In the genomic region with DNA sequence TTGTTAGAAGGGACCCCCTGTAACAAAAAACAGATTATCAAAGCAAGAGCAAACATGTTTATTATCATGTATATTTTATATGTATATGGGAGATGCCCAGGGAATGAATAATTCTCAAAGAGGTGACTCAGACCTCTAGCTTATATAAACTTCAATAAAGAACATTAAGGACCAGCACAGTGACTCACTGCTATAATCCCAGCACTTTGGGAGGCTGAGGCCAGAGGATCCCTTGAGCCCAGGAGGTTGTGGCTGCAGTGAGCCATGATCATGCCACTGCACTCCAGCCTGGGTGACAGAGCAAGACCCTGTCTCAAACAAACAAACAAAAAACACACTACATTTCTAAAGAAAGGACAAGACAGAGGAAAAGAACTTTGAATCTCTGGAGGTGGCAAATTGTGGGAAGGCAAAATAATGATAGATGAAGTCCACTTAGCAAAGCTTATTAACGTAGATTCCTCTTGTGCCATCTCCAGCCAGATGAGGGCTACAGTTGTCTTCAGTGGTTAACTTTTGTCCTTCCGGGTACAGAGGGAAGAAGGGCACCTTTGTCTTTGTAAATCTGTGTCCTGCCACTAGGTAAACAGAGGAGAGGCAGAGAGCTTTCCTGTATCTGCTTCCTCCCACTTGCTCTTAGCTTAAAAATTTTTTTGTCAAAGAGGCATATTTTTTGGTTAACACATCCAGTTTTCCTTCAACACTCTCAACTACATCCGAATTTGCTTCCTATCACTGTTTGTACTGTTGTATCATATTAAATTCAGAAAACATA, we compare ENCODE assay signal across 2 cellular contexts.
A peak's percentile ranks its signal among the peaks of the same experiment; 100 is the strongest.
TF ChIP-seq lines count a peak whose summit lies in the region.

No MANE protein-coding gene starts in this region.

TF ChIP-seq in HCT116, 20 proteins besides CTCF, POLR2A, EP300 and RAD21:
- TF ChIP-seq EZH2 (IDR thresholded peaks at IDR 0.05) (no peak), ELF1 (IDR thresholded peaks at IDR 0.05; ENCODE audit: borderline replicate concordance, low read depth) (peak; percentile 17; the same call in 1 of the 2 replicates), TCF7L2 (IDR thresholded peaks at IDR 0.05; ENCODE audit: borderline replicate concordance, extremely low read depth, insufficient read depth, insufficient read length) (no peak), CEBPB (IDR thresholded peaks at IDR 0.05; ENCODE audit: low read depth) (no peak), YY1 (IDR thresholded peaks at IDR 0.05; ENCODE audit: extremely low read depth, insufficient replicate concordance, low read depth, low read length) (no peak), SIN3A (IDR thresholded peaks at IDR 0.05; ENCODE audit: low read depth) (no peak)
- TF ChIP-seq, protein P1, sequence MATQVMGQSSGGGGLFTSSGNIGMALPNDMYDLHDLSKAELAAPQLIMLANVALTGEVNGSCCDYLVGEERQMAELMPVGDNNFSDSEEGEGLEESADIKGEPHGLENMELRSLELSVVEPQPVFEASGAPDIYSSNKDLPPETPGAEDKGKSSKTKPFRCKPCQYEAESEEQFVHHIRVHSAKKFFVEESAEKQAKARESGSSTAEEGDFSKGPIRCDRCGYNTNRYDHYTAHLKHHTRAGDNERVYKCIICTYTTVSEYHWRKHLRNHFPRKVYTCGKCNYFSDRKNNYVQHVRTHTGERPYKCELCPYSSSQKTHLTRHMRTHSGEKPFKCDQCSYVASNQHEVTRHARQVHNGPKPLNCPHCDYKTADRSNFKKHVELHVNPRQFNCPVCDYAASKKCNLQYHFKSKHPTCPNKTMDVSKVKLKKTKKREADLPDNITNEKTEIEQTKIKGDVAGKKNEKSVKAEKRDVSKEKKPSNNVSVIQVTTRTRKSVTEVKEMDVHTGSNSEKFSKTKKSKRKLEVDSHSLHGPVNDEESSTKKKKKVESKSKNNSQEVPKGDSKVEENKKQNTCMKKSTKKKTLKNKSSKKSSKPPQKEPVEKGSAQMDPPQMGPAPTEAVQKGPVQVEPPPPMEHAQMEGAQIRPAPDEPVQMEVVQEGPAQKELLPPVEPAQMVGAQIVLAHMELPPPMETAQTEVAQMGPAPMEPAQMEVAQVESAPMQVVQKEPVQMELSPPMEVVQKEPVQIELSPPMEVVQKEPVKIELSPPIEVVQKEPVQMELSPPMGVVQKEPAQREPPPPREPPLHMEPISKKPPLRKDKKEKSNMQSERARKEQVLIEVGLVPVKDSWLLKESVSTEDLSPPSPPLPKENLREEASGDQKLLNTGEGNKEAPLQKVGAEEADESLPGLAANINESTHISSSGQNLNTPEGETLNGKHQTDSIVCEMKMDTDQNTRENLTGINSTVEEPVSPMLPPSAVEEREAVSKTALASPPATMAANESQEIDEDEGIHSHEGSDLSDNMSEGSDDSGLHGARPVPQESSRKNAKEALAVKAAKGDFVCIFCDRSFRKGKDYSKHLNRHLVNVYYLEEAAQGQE (IDR thresholded peaks at IDR 0.05; ENCODE audit: low read depth) = no peak
- TF ChIP-seq, protein P2, sequence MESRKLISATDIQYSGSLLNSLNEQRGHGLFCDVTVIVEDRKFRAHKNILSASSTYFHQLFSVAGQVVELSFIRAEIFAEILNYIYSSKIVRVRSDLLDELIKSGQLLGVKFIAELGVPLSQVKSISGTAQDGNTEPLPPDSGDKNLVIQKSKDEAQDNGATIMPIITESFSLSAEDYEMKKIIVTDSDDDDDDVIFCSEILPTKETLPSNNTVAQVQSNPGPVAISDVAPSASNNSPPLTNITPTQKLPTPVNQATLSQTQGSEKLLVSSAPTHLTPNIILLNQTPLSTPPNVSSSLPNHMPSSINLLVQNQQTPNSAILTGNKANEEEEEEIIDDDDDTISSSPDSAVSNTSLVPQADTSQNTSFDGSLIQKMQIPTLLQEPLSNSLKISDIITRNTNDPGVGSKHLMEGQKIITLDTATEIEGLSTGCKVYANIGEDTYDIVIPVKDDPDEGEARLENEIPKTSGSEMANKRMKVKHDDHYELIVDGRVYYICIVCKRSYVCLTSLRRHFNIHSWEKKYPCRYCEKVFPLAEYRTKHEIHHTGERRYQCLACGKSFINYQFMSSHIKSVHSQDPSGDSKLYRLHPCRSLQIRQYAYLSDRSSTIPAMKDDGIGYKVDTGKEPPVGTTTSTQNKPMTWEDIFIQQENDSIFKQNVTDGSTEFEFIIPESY (IDR thresholded peaks at IDR 0.05; ENCODE audit: extremely low read depth, insufficient replicate concordance, low read length) = no peak

TF ChIP-seq in H1, 55 proteins besides CTCF, POLR2A, EP300 and RAD21:
- TF ChIP-seq TAF1 (IDR thresholded peaks at IDR 0.05; ENCODE audit: low read depth, low read length) (no peak), EZH2 (IDR thresholded peaks at IDR 0.05; ENCODE audit: low read depth, low read length, severe bottlenecking) (no peak), CEBPB (IDR thresholded peaks at IDR 0.05; ENCODE audit: low read depth, low read length) (no peak), TCF12 (IDR thresholded peaks at IDR 0.05; ENCODE audit: low read depth, low read length) (no peak), TEAD4 (IDR thresholded peaks at IDR 0.05; ENCODE audit: low read depth, low read length) (no peak), RBBP5 (IDR thresholded peaks at IDR 0.05; ENCODE audit: borderline replicate concordance, low read depth, low read length) (no peak), CBX5 (IDR thresholded peaks at IDR 0.05; ENCODE audit: low read depth, low read length) (no peak), JUN (IDR thresholded peaks at IDR 0.05; ENCODE audit: low read depth, low read length) (no peak), PHF8 (conservative IDR thresholded peaks at IDR 0.05; ENCODE audit: low read depth, low read length) (no peak), POU5F1 (IDR thresholded peaks at IDR 0.05; ENCODE audit: low read depth, low read length) (no peak), CREB1 (IDR thresholded peaks at IDR 0.05) (no peak), RFX5 (IDR thresholded peaks at IDR 0.05; ENCODE audit: borderline replicate concordance, low read depth, low read length) (no peak), SUZ12 (IDR thresholded peaks at IDR 0.05; ENCODE audit: low read length) (no peak), SP1 (IDR thresholded peaks at IDR 0.05; ENCODE audit: low read depth, low read length) (no peak)
- TF ChIP-seq, protein P3, sequence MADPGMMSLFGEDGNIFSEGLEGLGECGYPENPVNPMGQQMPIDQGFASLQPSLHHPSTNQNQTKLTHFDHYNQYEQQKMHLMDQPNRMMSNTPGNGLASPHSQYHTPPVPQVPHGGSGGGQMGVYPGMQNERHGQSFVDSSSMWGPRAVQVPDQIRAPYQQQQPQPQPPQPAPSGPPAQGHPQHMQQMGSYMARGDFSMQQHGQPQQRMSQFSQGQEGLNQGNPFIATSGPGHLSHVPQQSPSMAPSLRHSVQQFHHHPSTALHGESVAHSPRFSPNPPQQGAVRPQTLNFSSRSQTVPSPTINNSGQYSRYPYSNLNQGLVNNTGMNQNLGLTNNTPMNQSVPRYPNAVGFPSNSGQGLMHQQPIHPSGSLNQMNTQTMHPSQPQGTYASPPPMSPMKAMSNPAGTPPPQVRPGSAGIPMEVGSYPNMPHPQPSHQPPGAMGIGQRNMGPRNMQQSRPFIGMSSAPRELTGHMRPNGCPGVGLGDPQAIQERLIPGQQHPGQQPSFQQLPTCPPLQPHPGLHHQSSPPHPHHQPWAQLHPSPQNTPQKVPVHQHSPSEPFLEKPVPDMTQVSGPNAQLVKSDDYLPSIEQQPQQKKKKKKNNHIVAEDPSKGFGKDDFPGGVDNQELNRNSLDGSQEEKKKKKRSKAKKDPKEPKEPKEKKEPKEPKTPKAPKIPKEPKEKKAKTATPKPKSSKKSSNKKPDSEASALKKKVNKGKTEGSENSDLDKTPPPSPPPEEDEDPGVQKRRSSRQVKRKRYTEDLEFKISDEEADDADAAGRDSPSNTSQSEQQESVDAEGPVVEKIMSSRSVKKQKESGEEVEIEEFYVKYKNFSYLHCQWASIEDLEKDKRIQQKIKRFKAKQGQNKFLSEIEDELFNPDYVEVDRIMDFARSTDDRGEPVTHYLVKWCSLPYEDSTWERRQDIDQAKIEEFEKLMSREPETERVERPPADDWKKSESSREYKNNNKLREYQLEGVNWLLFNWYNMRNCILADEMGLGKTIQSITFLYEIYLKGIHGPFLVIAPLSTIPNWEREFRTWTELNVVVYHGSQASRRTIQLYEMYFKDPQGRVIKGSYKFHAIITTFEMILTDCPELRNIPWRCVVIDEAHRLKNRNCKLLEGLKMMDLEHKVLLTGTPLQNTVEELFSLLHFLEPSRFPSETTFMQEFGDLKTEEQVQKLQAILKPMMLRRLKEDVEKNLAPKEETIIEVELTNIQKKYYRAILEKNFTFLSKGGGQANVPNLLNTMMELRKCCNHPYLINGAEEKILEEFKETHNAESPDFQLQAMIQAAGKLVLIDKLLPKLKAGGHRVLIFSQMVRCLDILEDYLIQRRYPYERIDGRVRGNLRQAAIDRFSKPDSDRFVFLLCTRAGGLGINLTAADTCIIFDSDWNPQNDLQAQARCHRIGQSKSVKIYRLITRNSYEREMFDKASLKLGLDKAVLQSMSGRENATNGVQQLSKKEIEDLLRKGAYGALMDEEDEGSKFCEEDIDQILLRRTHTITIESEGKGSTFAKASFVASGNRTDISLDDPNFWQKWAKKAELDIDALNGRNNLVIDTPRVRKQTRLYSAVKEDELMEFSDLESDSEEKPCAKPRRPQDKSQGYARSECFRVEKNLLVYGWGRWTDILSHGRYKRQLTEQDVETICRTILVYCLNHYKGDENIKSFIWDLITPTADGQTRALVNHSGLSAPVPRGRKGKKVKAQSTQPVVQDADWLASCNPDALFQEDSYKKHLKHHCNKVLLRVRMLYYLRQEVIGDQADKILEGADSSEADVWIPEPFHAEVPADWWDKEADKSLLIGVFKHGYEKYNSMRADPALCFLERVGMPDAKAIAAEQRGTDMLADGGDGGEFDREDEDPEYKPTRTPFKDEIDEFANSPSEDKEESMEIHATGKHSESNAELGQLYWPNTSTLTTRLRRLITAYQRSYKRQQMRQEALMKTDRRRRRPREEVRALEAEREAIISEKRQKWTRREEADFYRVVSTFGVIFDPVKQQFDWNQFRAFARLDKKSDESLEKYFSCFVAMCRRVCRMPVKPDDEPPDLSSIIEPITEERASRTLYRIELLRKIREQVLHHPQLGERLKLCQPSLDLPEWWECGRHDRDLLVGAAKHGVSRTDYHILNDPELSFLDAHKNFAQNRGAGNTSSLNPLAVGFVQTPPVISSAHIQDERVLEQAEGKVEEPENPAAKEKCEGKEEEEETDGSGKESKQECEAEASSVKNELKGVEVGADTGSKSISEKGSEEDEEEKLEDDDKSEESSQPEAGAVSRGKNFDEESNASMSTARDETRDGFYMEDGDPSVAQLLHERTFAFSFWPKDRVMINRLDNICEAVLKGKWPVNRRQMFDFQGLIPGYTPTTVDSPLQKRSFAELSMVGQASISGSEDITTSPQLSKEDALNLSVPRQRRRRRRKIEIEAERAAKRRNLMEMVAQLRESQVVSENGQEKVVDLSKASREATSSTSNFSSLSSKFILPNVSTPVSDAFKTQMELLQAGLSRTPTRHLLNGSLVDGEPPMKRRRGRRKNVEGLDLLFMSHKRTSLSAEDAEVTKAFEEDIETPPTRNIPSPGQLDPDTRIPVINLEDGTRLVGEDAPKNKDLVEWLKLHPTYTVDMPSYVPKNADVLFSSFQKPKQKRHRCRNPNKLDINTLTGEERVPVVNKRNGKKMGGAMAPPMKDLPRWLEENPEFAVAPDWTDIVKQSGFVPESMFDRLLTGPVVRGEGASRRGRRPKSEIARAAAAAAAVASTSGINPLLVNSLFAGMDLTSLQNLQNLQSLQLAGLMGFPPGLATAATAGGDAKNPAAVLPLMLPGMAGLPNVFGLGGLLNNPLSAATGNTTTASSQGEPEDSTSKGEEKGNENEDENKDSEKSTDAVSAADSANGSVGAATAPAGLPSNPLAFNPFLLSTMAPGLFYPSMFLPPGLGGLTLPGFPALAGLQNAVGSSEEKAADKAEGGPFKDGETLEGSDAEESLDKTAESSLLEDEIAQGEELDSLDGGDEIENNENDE (IDR thresholded peaks at IDR 0.05; ENCODE audit: insufficient replicate concordance, low read length) = no peak
- TF ChIP-seq, protein P4, sequence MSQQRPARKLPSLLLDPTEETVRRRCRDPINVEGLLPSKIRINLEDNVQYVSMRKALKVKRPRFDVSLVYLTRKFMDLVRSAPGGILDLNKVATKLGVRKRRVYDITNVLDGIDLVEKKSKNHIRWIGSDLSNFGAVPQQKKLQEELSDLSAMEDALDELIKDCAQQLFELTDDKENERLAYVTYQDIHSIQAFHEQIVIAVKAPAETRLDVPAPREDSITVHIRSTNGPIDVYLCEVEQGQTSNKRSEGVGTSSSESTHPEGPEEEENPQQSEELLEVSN (IDR thresholded peaks at IDR 0.05) = no peak
